In genomic region chr16:2775765-2776499, GRCh38 we compare ENCODE assay signal across 10 cellular contexts. TPM values are rescaled to one million over a fixed set of nuclear protein-coding genes. Genes with fewer than 3 reads are reported as not detected.
A peak's percentile ranks its signal among the peaks of the same experiment; 100 is the strongest.
DNase-seq lines count a peak whose midpoint lies in the region; ATAC-seq and TF ChIP-seq lines count a peak whose summit lies in the region.
"Had no signal": no experiment of that assay in that cellular context is flagged by ENCODE, and none has a peak within 500 bp of the region (broad histone marks: within the 10 kb centered on the region; RNA-seq: fewer than 3 reads in every experiment).

No MANE protein-coding gene starts in this region.

- intact Hi-C loops in A673 (cut with micrococcal nuclease; ENCODE audit: unreplicated experiment): no loop called here

- ATAC-seq in HG02981 (IDR thresholded peaks at IDR 0.05; ENCODE audit: unreplicated experiment) (no peak), HG03565 (IDR thresholded peaks at IDR 0.05; ENCODE audit: unreplicated experiment) (no peak), GM19351 (IDR thresholded peaks at IDR 0.05; ENCODE audit: unreplicated experiment) (no peak)

- TSS peak; percentile 30 for BruUV-seq in A673 (replicated peaks; lab: Mats Ljungman, UMichigan)

- H3K4me1 ChIP-seq in A673 (ENCODE audit: insufficient read depth, low read length, poor library complexity, severe bottlenecking) (peaks cover 3% of the 10 kb centered on the region), Karpas-422 (ENCODE audit: low read length) (peaks cover 24% of the 10 kb centered on the region), muscle layer of colon (ENCODE audit: insufficient read depth, low read length) (peaks cover 32% of the 10 kb centered on the region)

- H2AFZ ChIP-seq in Karpas-422 (ENCODE audit: low read length): no peak overlapping the region

- POLR2A ChIA-PET in A673 (lab: Charles Lee; ENCODE audit: low non-redundant PET): no interaction called here

- H3K27me3 ChIP-seq in A673 (replicated peaks; ENCODE audit: insufficient read depth, low read depth, low read length, poor library complexity): no peaks in the 10 kb centered on the region
- no peaks in the 10 kb centered on the region for H3K27me3 ChIP-seq in Karpas-422 (ENCODE audit: low read length)
- H3K27me3 ChIP-seq in muscle layer of colon (ENCODE audit: control insufficient read depth in 1 of 2, insufficient read depth in 2 of 2, low read length in 2 of 2): no peaks in the 10 kb centered on the region

- H3K9me2 ChIP-seq in Karpas-422 (replicated peaks; ENCODE audit: insufficient read depth, low read length): no peaks in the 10 kb centered on the region

- H3K4me2 ChIP-seq in Karpas-422 (ENCODE audit: low read depth, low read length, poor library complexity, severe bottlenecking): peak overlapping the region; percentile 93

- H3K27ac ChIP-seq in A673 (ENCODE audit: low read depth, low read length, poor library complexity, severe bottlenecking): peak overlapping the region; percentile 80
- H3K27ac ChIP-seq in Karpas-422 (ENCODE audit: low read length): no peak overlapping the region
- H3K27ac ChIP-seq in coronary artery: peak overlapping the region; percentile 98 to 99
- peak overlapping the region; percentile 88 for H3K27ac ChIP-seq in muscle layer of colon (ENCODE audit: low read depth, low read length)

- CTCF ChIA-PET in A673 (lab: Charles Lee): no interaction called here

- H3K9me3 ChIP-seq in A673 (ENCODE audit: low read depth, low read length, poor library complexity, severe bottlenecking): no peaks in the 10 kb centered on the region
- no peaks in the 10 kb centered on the region for H3K9me3 ChIP-seq in Karpas-422 (ENCODE audit: low read length)
- no peaks in the 10 kb centered on the region for H3K9me3 ChIP-seq in muscle layer of colon (ENCODE audit: low read length)

- DNase-seq in A673 (ENCODE audit: low spot score) (no peak), Karpas-422 (no peak), coronary artery (ENCODE audit: low spot score) (no peak), NCI-H82 treated with DMSO at 0.1 percent for 48 hours (lab: John Stamatoyannopoulos, UW; ENCODE audit: unreplicated experiment) (no peak)
- DNase-seq: NCI-H1930 had no signal

- H3K36me3 ChIP-seq in A673 (ENCODE audit: insufficient read depth, low read length, poor library complexity, severe bottlenecking) (peaks cover 37% of the 10 kb centered on the region), Karpas-422 (ENCODE audit: insufficient read depth, low read length) (peaks cover 11% of the 10 kb centered on the region; the same call in 1 of the 2 replicates), muscle layer of colon (ENCODE audit: insufficient read depth, low read length) (peaks cover 46% of the 10 kb centered on the region)

- peak overlapping the region; percentile 95 for H3K9ac ChIP-seq in Karpas-422 (ENCODE audit: low read length)
- peak overlapping the region; percentile 69 for H3K9ac ChIP-seq in muscle layer of colon (ENCODE audit: low read length)

- peaks cover 9% of the 10 kb centered on the region; the same call in 1 of the 2 replicates for H4K20me1 ChIP-seq in Karpas-422 (ENCODE audit: insufficient read depth, low read depth, low read length)

- peaks cover 26% of the 10 kb centered on the region for H3K79me2 ChIP-seq in Karpas-422 (ENCODE audit: low read length)

- no peak for TF ChIP-seq CTCF in A673 (conservative IDR thresholded peaks at IDR 0.05; ENCODE audit: low read depth, low read length)
- no peak for TF ChIP-seq CTCF in coronary artery (IDR thresholded peaks at IDR 0.05)

- H3K4me3 ChIP-seq in A673 (ENCODE audit: low read depth, low read length, poor library complexity, severe bottlenecking) (peak overlapping the region; percentile 92), Karpas-422 (ENCODE audit: low read length) (peak overlapping the region; percentile 91), coronary artery (peak overlapping the region; percentile 94), muscle layer of colon (ENCODE audit: low read depth in 1 of 2, low read length in 2 of 2) (peak overlapping the region; percentile 66 to 85)

RNA-seq across cellular contexts. Expression of gene ELOB, which starts 1.1 kb away (rescaled TPM):
- total RNA-seq in A673 (2021): 188 and 206 TPM in 2 replicates
- total RNA-seq in Karpas-422 (2014; rRNA removed; shearing (Covaris generic); ENCODE audit: low replicate concordance): 336 and 358 TPM in 2 replicates

RNA-seq across cellular contexts. Expression of gene PRSS33, which starts 11.4 kb away (rescaled TPM):
- not detected in 2 replicates for total RNA-seq in A673 (2021)
- total RNA-seq in Karpas-422 (2014; rRNA removed; shearing (Covaris generic); ENCODE audit: low replicate concordance): not detected in 2 replicates
- total RNA-seq: glomerular endothelial cell had no signal

RNA-seq across cellular contexts. Expression of gene PRSS41, which starts 22.3 kb away (rescaled TPM):
- not detected in 2 replicates for total RNA-seq in A673 (2021)
- not detected in 2 replicates for total RNA-seq in Karpas-422 (2014; rRNA removed; shearing (Covaris generic); ENCODE audit: low replicate concordance)
- total RNA-seq: glomerular endothelial cell had no signal

RNA-seq across cellular contexts. Expression of gene SRRM2, which starts 23.5 kb away (rescaled TPM):
- total RNA-seq in A673 (2021): 642 and 651 TPM in 2 replicates
- total RNA-seq in Karpas-422 (2014; rRNA removed; shearing (Covaris generic); ENCODE audit: low replicate concordance): 127 and 133 TPM in 2 replicates

RNA-seq across cellular contexts. Expression of gene PRSS21, which starts 41.1 kb away (rescaled TPM):
- not detected in 2 replicates for total RNA-seq in A673 (2021)
- total RNA-seq in Karpas-422 (2014; rRNA removed; shearing (Covaris generic); ENCODE audit: low replicate concordance): not detected in 2 replicates
- total RNA-seq: glomerular endothelial cell had no signal
